ENCODE assay signal across 1 cellular context in the genomic region with DNA sequence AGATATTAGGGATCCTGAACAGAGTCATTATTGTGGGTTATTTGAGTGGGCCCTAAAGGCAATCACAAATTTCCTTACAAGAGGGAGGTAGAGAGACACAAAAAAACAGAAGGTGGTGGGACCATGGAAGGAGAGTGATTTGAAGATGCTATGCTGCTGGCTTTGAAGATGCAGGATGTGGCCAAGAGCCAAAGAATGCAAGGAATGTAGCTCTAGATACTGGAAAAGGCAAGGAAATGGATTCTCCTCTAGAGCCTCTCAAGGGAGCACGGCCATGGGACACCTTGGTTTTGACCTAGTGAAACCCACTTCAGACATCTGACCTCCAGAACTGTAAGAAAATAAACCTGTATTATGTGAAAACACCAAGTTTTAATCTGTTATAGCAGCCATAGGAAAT.
TF ChIP-seq lines count a peak whose summit lies in the region.

No MANE protein-coding gene starts in this region.

TF ChIP-seq in SK-N-SH, 30 proteins besides CTCF, POLR2A, EP300 and RAD21:
- TF ChIP-seq RXRA (IDR thresholded peaks at IDR 0.05; ENCODE audit: borderline replicate concordance, low read depth) (no peak), NFIC (IDR thresholded peaks at IDR 0.05; ENCODE audit: borderline replicate concordance) (peak; percentile 68), TEAD4 (IDR thresholded peaks at IDR 0.05; ENCODE audit: borderline replicate concordance, insufficient read depth) (peak; percentile 40; the same call in 1 of the 2 replicates)
TF ChIP-seq in SK-N-SH: peak in this region for 2.
